Comparison of ENCODE assay signal across 10 cellular contexts in the genomic region with DNA sequence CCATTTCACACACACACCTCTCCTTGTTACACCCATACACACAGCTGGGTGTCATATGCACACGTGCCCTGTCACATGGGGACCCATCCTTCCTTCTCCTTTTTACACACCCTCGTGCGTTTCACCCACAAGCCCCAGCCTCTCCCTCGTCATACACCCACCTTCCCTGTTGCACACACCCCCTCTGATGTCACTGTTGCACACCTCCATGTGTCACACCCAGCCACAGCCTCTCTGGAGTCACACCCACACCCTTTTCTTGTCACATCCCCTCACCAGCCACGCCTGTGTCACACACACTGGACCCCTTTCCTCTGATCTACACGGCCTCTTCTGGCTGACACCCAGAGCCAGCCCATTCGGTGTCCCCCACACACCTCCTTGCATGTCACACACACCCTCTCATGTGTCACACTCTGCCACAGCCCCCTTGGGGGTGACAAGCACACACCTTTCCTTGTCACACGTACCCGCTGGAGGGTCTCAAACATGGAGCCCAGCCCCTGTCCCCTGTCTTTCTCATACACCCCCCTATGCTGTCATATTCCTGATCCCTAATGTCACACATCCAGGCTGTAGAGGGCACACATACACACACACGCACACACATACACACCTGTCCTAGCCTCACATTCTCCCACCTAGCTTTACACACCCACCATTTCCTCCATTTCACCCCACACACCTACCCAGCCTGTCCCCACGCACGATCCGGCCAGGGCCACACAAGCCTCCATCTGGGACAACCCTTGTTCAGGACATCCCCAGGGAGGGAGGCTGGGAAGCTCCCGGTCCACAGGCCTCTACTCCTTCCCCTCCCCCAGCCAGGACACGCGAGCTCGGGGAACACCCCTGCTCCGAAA. TPM values are rescaled to one million over a fixed set of nuclear protein-coding genes. Genes with fewer than 3 reads are reported as not detected.
A peak's percentile ranks its signal among the peaks of the same experiment; 100 is the strongest.
DNase-seq lines count a peak whose midpoint lies in the region; ATAC-seq and TF ChIP-seq lines count a peak whose summit lies in the region.
"Had no signal": no experiment of that assay in that cellular context is flagged by ENCODE, and none has a peak within 500 bp of the region (broad histone marks: within the 10 kb centered on the region; RNA-seq: fewer than 3 reads in every experiment).

No MANE protein-coding gene starts in this region.

- H3K79me2 ChIP-seq in DOHH2 (ENCODE audit: control insufficient read depth, low read length) = no peaks in the 10 kb centered on the region

- H3K27ac ChIP-seq in DOHH2 (ENCODE audit: low read depth, low read length) = no peak overlapping the region
- H3K27ac ChIP-seq in esophagus muscularis mucosa (replicated peaks in 1 of 4) = peak overlapping the region; percentile 47 to 60 (median 52)
- no peak overlapping the region for H3K27ac ChIP-seq in rectal smooth muscle tissue (ENCODE audit: low read depth, low read length)
- H3K27ac ChIP-seq in testis = no peak overlapping the region

- H3K4me1 Mint-ChIP-seq in WTC11 = peaks cover 20% of the 10 kb centered on the region

- H3K36me3 ChIP-seq in DOHH2 (ENCODE audit: control insufficient read depth, low read length) = no peaks in the 10 kb centered on the region
- peaks cover 0 to 11% (median 0%) of the 10 kb centered on the region in 4 donors for H3K36me3 ChIP-seq in esophagus muscularis mucosa
- H3K36me3 ChIP-seq in rectal smooth muscle tissue (ENCODE audit: control insufficient read depth, insufficient read depth, low read length) = no peaks in the 10 kb centered on the region
- no peaks in the 10 kb centered on the region for H3K36me3 ChIP-seq in testis (ENCODE audit: low read depth, missing control alignments)

- no peaks in the 10 kb centered on the region for H3K9me3 Mint-ChIP-seq in WTC11

- no peak overlapping the region for H3K27ac Mint-ChIP-seq in WTC11

- no peak for TF ChIP-seq CTCF in DOHH2 (IDR thresholded peaks at IDR 0.05; ENCODE audit: low read depth, low read length, poor library complexity, severe bottlenecking)
- TF ChIP-seq CTCF in WTC11 (IDR thresholded peaks at IDR 0.05) = no peak
- no peak for TF ChIP-seq CTCF in esophagus muscularis mucosa (IDR thresholded peaks at IDR 0.05)
- no peak for TF ChIP-seq CTCF in testis (IDR thresholded peaks at IDR 0.05)

- TF ChIP-seq POLR2A in esophagus muscularis mucosa (IDR thresholded peaks at IDR 0.05; ENCODE audit: low read depth) = no peak
- TF ChIP-seq POLR2A in testis (IDR thresholded peaks at IDR 0.05) = no peak

- H3F3A ChIP-seq in DOHH2 (ENCODE audit: control insufficient read depth, insufficient read depth) = no peaks in the 10 kb centered on the region; the same call in 1 of the 2 replicates

- H3K4me1 ChIP-seq in DOHH2 (ENCODE audit: control insufficient read depth, low read length) = peaks cover 19% of the 10 kb centered on the region
- H3K4me1 ChIP-seq in esophagus muscularis mucosa = peaks cover 14 to 19% (median 17%) of the 10 kb centered on the region in 4 donors
- no peaks in the 10 kb centered on the region for H3K4me1 ChIP-seq in rectal smooth muscle tissue (ENCODE audit: control insufficient read depth, insufficient read depth, low read length)
- no peaks in the 10 kb centered on the region for H3K4me1 ChIP-seq in testis

- POLR2A ChIA-PET in WTC11 (lab: Charles Lee) = interaction anchor here (0.6 kb wide), 2 partner anchors 19 to 33 kb away, joined by 3 to 5 read pairs; no protein-coding TSS in a partner anchor

- no peak for ATAC-seq in WTC11

- H3K9ac ChIP-seq in rectal smooth muscle tissue (ENCODE audit: low read length) = no peak overlapping the region

- H3K9me3 ChIP-seq in DOHH2 (ENCODE audit: control insufficient read depth, insufficient read depth, low read length) = no peaks in the 10 kb centered on the region
- H3K9me3 ChIP-seq in esophagus muscularis mucosa = no peaks in the 10 kb centered on the region
- H3K9me3 ChIP-seq in testis = no peaks in the 10 kb centered on the region

- H3K4me3 Mint-ChIP-seq in WTC11 = peak overlapping the region; percentile 59

- CTCF ChIA-PET in WTC11 (lab: Charles Lee) = interaction anchor here (0.7 to 1.9 kb wide), 2 partner anchors 12 to 198 kb away, joined by 4 to 11 read pairs; no protein-coding TSS in a partner anchor

- peak overlapping the region; percentile 56 for H3K4me2 ChIP-seq in DOHH2 (ENCODE audit: low read length)

- no peaks in the 10 kb centered on the region for H3K36me3 Mint-ChIP-seq in WTC11

- no peaks in the 10 kb centered on the region for H4K20me1 ChIP-seq in DOHH2 (ENCODE audit: control insufficient read depth, insufficient read depth, low read depth, low read length)

- H3K27me3 ChIP-seq in DOHH2 (ENCODE audit: control insufficient read depth, low read length) (peaks cover 29% of the 10 kb centered on the region), esophagus muscularis mucosa (peaks cover 4 to 91% (median 39%) of the 10 kb centered on the region in 4 donors), rectal smooth muscle tissue (ENCODE audit: control insufficient read depth, insufficient read depth, low read length) (peaks cover 37% of the 10 kb centered on the region), testis (no peaks in the 10 kb centered on the region)

- H3K9me2 ChIP-seq in DOHH2 (replicated peaks; ENCODE audit: control insufficient read depth, low read length) = no peaks in the 10 kb centered on the region

- H3K27me3 Mint-ChIP-seq in WTC11 (ENCODE audit: low read depth) = peaks cover 82% of the 10 kb centered on the region

- 23% methylated on average over 18 of the region's 18 CpGs for WGBS in esophagus muscularis mucosa
- 27 to 28% methylated on average over 18 of the region's 18 CpGs for WGBS in testis, 2 donors

- DNase-seq in WTC11 (ENCODE audit: low spot score) (no peak), esophagus muscularis mucosa (ENCODE audit: extremely low spot score) (no peak), SKM-1 treated with dmso at 0.1 percent for 144 hours (lab: John Stamatoyannopoulos, UW; ENCODE audit: unreplicated experiment) (no peak), OCI-M1 (lab: John Stamatoyannopoulos, UW) (no peak), testis (no peak)
- no peak for DNase-seq in effector CD4-positive, alpha-beta T cell

- no peak for TF ChIP-seq EP300 in esophagus muscularis mucosa (IDR thresholded peaks at IDR 0.05)

- H3K4me3 ChIP-seq in DOHH2 (ENCODE audit: low read length) (no peak overlapping the region; the same call in 1 of the 2 replicates), esophagus muscularis mucosa (peak overlapping the region; percentile 46 to 63 (median 48)), rectal smooth muscle tissue (ENCODE audit: low read length) (peak overlapping the region; percentile 27), testis (peak overlapping the region in 1 of 2 donors; percentile 20)

- intact Hi-C loops in esophagus muscularis mucosa (cut with DNase I) (no loop called here), testis (cut with DNase I; ENCODE audit: low total_unique reads) (no loop called here)

TF ChIP-seq in WTC11, 78 proteins besides CTCF, POLR2A, EP300 and RAD21:
- TF ChIP-seq NR2C2 (CRISPR knock-in tag; IDR thresholded peaks at IDR 0.05) (no peak), TCF7 (CRISPR knock-in tag; IDR thresholded peaks at IDR 0.05; ENCODE audit: low read depth) (0 out of 2 replicates have a peak, but pooled peaks have one; percentile 32), ESRRA (CRISPR knock-in tag; IDR thresholded peaks at IDR 0.05; ENCODE audit: borderline replicate concordance) (no peak), ATF3 (CRISPR knock-in tag; conservative IDR thresholded peaks at IDR 0.05) (no peak), ZBTB43 (CRISPR knock-in tag; IDR thresholded peaks at IDR 0.05) (peak; percentile 82; the same call in 1 of the 2 replicates)
TF ChIP-seq in WTC11: peak in this region for 2.

RNA-seq across cellular contexts. Expression of gene NOVA2, which starts 1.4 kb away (rescaled TPM):
- total RNA-seq in WTC11 (2021) = 11.3 to 15.6 TPM (median 15.4 TPM) in 3 replicates
- total RNA-seq in esophagus muscularis mucosa = 1 to 10 TPM; 1.2 to 4.6 (median 2.7) TPM
- 1 to 10 TPM; 3.0 to 5.7 TPM for total RNA-seq in testis
- 3.1 TPM for polyA plus RNA-seq in testis (ENCODE audit: insufficient read depth, low read depth, low replicate concordance)
- total RNA-seq: NCI-H460 had no signal

RNA-seq across cellular contexts. Expression of gene CCDC61, which starts 23.0 kb away (rescaled TPM):
- total RNA-seq in WTC11 (2021) = 25.2 to 33.7 TPM (median 26.6 TPM) in 3 replicates
- total RNA-seq in esophagus muscularis mucosa = 1 to 10 TPM; 5.3 to 9.6 (median 8.6) TPM
- total RNA-seq in testis = 10 to 100 TPM; 25.6 to 31.2 TPM
- polyA plus RNA-seq in testis (ENCODE audit: insufficient read depth, low read depth, low replicate concordance) = 32.5 TPM

RNA-seq across cellular contexts. Expression of gene PGLYRP1, which starts 50.5 kb away (rescaled TPM):
- not detected in 3 replicates for total RNA-seq in WTC11 (2021)
- under 1 TPM in 1 of 4 donors, not detected in 3; 0.65 TPM for total RNA-seq in esophagus muscularis mucosa
- not detected for total RNA-seq in testis
- polyA plus RNA-seq in testis (ENCODE audit: insufficient read depth, low read depth, low replicate concordance) = not detected
- total RNA-seq: dermis microvascular lymphatic vessel endothelial cell, NCI-H460 had no signal

RNA-seq across cellular contexts. Expression of gene NANOS2, which starts 57.7 kb away (rescaled TPM):
- total RNA-seq in WTC11 (2021) = 0.13 to 0.18 TPM in 2 of 3 replicates, not detected in the other
- total RNA-seq in esophagus muscularis mucosa = not detected
- 1 to 10 TPM; 4.8 to 5.1 TPM for total RNA-seq in testis
- polyA plus RNA-seq in testis (ENCODE audit: insufficient read depth, low read depth, low replicate concordance) = 4.8 TPM
- total RNA-seq: dermis microvascular lymphatic vessel endothelial cell, NCI-H460 had no signal

Comparison
In these comparisons a context has a peak if more than half of its experiments do, and no peak if none do; other contexts are left out.
1. H3K27ac ChIP-seq: peak in esophagus muscularis mucosa (4 of 4); none in DOHH2 (single experiment), rectal smooth muscle tissue (single experiment) and testis (0 of 2).